In genomic region chr1:172826096-172826741, GRCh38 we compare ENCODE assay signal across 8 cellular contexts.
DNase-seq lines count a peak whose midpoint lies in the region; ATAC-seq and TF ChIP-seq lines count a peak whose summit lies in the region.

No MANE protein-coding gene starts in this region.

- H3K4me1 ChIP-seq in NT2/D1 (ENCODE audit: insufficient read depth, insufficient read length) = no peaks in the 10 kb centered on the region
- peaks cover 0 to 13% (median 6%) of the 10 kb centered on the region in 4 donors for H3K4me1 ChIP-seq in liver (ENCODE audit: control insufficient read depth in 4 of 4, insufficient read depth in 4 of 4, low read length in 3 of 4)
- peaks cover 0 to 11% of the 10 kb centered on the region in 2 donors for H3K4me1 ChIP-seq in thoracic aorta (ENCODE audit: control insufficient read depth in 1 of 2, low read depth in 2 of 2)

- peak; percentile 48 for ATAC-seq in GM21423 (IDR thresholded peaks at IDR 0.05; ENCODE audit: unreplicated experiment)
- peak; percentile 85 for ATAC-seq in thoracic aorta (ENCODE audit: insufficient number of reproducible peaks, low FRiP score, low read depth)
- ATAC-seq in GM18861 (IDR thresholded peaks at IDR 0.05; ENCODE audit: unreplicated experiment) = no peak

- TF ChIP-seq RAD21 in liver (IDR thresholded peaks at IDR 0.05) = peak; percentile 94 to 95

- 22% methylated on average over 10 of the region's 10 CpGs for WGBS in liver

- no peaks in the 10 kb centered on the region for H3K9me3 Mint-ChIP-seq in chondrocyte (ENCODE audit: low read depth)

- no peaks in the 10 kb centered on the region for H3K9me3 ChIP-seq in NT2/D1 (ENCODE audit: insufficient read depth, low read length)
- no peaks in the 10 kb centered on the region for H3K9me3 ChIP-seq in liver (ENCODE audit: control insufficient read depth in 4 of 4, low read length in 3 of 4)
- no peaks in the 10 kb centered on the region for H3K9me3 ChIP-seq in thoracic aorta

- no peaks in the 10 kb centered on the region for H3K27me3 ChIP-seq in NT2/D1 (ENCODE audit: insufficient read depth, insufficient read length)
- H3K27me3 ChIP-seq in liver (ENCODE audit: control insufficient read depth in 4 of 4, insufficient read depth in 4 of 4, low read length in 3 of 4) = no peaks in the 10 kb centered on the region
- H3K27me3 ChIP-seq in thoracic aorta (replicated peaks; ENCODE audit: insufficient read depth) = no peaks in the 10 kb centered on the region

- H3K27me3 Mint-ChIP-seq in chondrocyte (ENCODE audit: low read depth) = no peaks in the 10 kb centered on the region

- no peaks in the 10 kb centered on the region for H3K36me3 Mint-ChIP-seq in chondrocyte (ENCODE audit: low read depth)

- H3K9ac ChIP-seq in NT2/D1 (ENCODE audit: insufficient read length, low read depth) (no peak overlapping the region), liver (ENCODE audit: low read depth in 1 of 2, low read length in 2 of 2) (peak overlapping the region; percentile 36 to 63)

- H3K4me3 ChIP-seq in NT2/D1 (ENCODE audit: insufficient read length, low read depth) (no peak overlapping the region), liver (ENCODE audit: low read depth in 1 of 3, low read length in 3 of 3) (peak overlapping the region in 2 of 3 donors; percentile 6 to 45), thoracic aorta (peak overlapping the region; percentile 25)

- H3K36me3 ChIP-seq in NT2/D1 (ENCODE audit: insufficient read depth, insufficient read length, low read length) = no peaks in the 10 kb centered on the region
- no peaks in the 10 kb centered on the region for H3K36me3 ChIP-seq in liver (ENCODE audit: control insufficient read depth in 4 of 4, insufficient read depth in 3 of 4, low read depth in 1 of 4, low read length in 3 of 4)
- H3K36me3 ChIP-seq in thoracic aorta = no peaks in the 10 kb centered on the region

- H3K27ac Mint-ChIP-seq in chondrocyte (ENCODE audit: unreplicated experiment) = no peak overlapping the region

- no peak overlapping the region for H3K4me3 Mint-ChIP-seq in chondrocyte (ENCODE audit: unreplicated experiment)

- TF ChIP-seq CTCF in chondrocyte (IDR thresholded peaks at IDR 0.05) (peak; percentile 94), liver (IDR thresholded peaks at IDR 0.05; ENCODE audit: low read depth, low read length, missing input control) (peak; percentile 60), thoracic aorta (IDR thresholded peaks at IDR 0.05) (peak; percentile 51)

- peaks cover 10% of the 10 kb centered on the region for H3K4me1 Mint-ChIP-seq in chondrocyte (ENCODE audit: low read depth)

- H3K27ac ChIP-seq in liver (ENCODE audit: low read depth in 1 of 2, low read length in 2 of 2) (peak overlapping the region in 1 of 2 donors; percentile 52), thoracic aorta (no peak overlapping the region)

- DNase-seq in COLO668 (lab: John Stamatoyannopoulos, UW; ENCODE audit: unreplicated experiment) (peak; percentile 11), NT2/D1 (ENCODE audit: low read depth, low spot score) (peak; percentile 43), chondrocyte (ENCODE audit: low spot score) (no peak), thoracic aorta (ENCODE audit: low spot score) (no peak)
- no peak for DNase-seq in activated CD4-positive, alpha-beta T cell treated with anti-CD3 and anti-CD28 coated beads, Interleukin-2, amount 50 U/mL, for 1 hour

TF ChIP-seq in liver, 16 proteins besides CTCF, POLR2A, EP300 and RAD21:
- peak; percentile 27 to 51 for TF ChIP-seq HNF4A (conservative IDR thresholded peaks at IDR 0.05)
- no peak for TF ChIP-seq JUND (IDR thresholded peaks at IDR 0.05)
- peak; percentile 35 for TF ChIP-seq SP1 (IDR thresholded peaks at IDR 0.05)

Comparison
In these comparisons a context has a peak if more than half of its experiments do, and no peak if none do; other contexts are left out.
1. DNase-seq: peak in COLO668 (single experiment) and NT2/D1 (single experiment); none in chondrocyte (single experiment), thoracic aorta (single experiment) and activated CD4-positive, alpha-beta T cell treated with anti-CD3 and anti-CD28 coated beads, Interleukin-2, amount 50 U/mL, for 1 hour (single experiment).
2. Peak in every context shown above with its lines, with median percentiles within 50 percentile points of each other: CTCF ChIP-seq.